ENCODE assay signal across 1 cellular context in the genomic region with DNA sequence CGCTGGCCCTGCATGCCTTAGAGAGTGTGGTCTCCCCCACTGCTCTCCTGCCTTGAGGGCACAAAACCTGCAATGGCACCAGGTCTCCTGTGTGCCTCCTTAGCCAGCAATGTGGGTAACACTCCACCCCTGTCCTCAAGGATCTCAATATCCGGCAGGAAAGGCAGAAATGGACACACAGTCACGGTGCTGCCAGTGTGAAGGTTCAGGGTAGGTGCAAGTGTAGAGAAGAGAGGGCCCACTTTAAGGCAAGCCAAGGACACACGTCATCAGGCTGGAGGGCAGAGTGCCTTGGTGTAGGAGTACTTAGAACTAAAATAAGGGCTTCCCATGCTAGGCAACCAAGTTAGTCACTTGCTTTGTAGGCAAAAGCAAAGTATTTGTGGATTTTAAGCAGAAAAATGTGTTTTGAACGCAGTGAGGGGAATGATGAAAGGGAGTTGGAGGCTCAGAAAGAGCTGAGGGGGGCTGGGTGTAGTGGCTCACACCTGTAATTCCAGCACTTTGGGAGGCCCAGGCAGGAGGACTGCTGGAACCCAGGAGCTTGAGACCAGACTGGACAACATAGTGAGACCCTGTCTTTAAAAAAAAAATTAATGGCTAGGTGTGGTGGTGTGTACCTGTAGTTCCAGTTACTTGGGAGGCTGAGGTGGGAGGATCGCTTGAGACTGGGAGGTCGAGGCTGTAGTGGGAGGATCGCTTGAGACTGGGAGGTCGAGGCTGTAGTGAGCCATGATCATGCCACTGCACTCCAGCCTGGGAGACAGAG.
TF ChIP-seq lines count a peak whose summit lies in the region.

No MANE protein-coding gene starts in this region.

TF ChIP-seq in K562, 482 proteins besides CTCF, POLR2A, EP300 and RAD21 (continues in another document):
- TF ChIP-seq MEF2A (IDR thresholded peaks at IDR 0.05; ENCODE audit: control insufficient read depth, low read depth, low read length) (no peak), NONO (IDR thresholded peaks at IDR 0.05; ENCODE audit: low read depth in 2 of 2, low read length in 1 of 2) (no peak), HDGF (IDR thresholded peaks at IDR 0.05) (no peak), NRF1 (conservative IDR thresholded peaks at IDR 0.05 in 1 of 2, IDR thresholded peaks at IDR 0.05 in 1 of 2) (no peak), ZNF311 (CRISPR knock-in tag; IDR thresholded peaks at IDR 0.05) (no peak), CBX1 (IDR thresholded peaks at IDR 0.05; ENCODE audit: low read depth) (no peak), HDAC6 (IDR thresholded peaks at IDR 0.05; ENCODE audit: low read depth, low read length) (no peak), TAL1 (IDR thresholded peaks at IDR 0.05) (no peak), U2AF2 (optimal IDR thresholded peaks at IDR 0.05; ENCODE audit: low read depth, low read length) (no peak), MYC (IDR thresholded peaks at IDR 0.05; ENCODE audit: low read depth, low read length) (no peak), MYC (CRISPR knock-in tag; IDR thresholded peaks at IDR 0.05; ENCODE audit: borderline replicate concordance, low read depth) (no peak), ZNF384 (IDR thresholded peaks at IDR 0.05; ENCODE audit: low read depth, low read length) (no peak), NR2C1 (IDR thresholded peaks at IDR 0.05) (no peak), NR2C1 (tag; IDR thresholded peaks at IDR 0.05) (peak; percentile 42), WHSC1 (IDR thresholded peaks at IDR 0.05; ENCODE audit: low read length) (peak; percentile 72), PHTF2 (CRISPR knock-in tag; IDR thresholded peaks at IDR 0.05) (no peak), ETV6 (IDR thresholded peaks at IDR 0.05; ENCODE audit: borderline replicate concordance in 1 of 2, low read depth in 2 of 2, low read length in 1 of 2) (no peak), ETV6 (CRISPR knock-in tag; IDR thresholded peaks at IDR 0.05; ENCODE audit: borderline replicate concordance) (no peak), CEBPB (tag; IDR thresholded peaks at IDR 0.05) (no peak), ZNF217 (CRISPR knock-in tag; IDR thresholded peaks at IDR 0.05) (no peak), OTX1 (CRISPR knock-in tag; IDR thresholded peaks at IDR 0.05) (no peak), SIN3B (IDR thresholded peaks at IDR 0.05; ENCODE audit: low read depth) (no peak), ZC3H4 (CRISPR knock-in tag; IDR thresholded peaks at IDR 0.05; ENCODE audit: borderline replicate concordance) (no peak), SRF (CRISPR knock-in tag; IDR thresholded peaks at IDR 0.05) (no peak), ZNF785 (CRISPR knock-in tag; IDR thresholded peaks at IDR 0.05) (no peak), LARP7 (IDR thresholded peaks at IDR 0.05) (no peak), ZNF584 (CRISPR knock-in tag; IDR thresholded peaks at IDR 0.05; ENCODE audit: low read depth) (no peak), ZNF121 (CRISPR knock-in tag; conservative IDR thresholded peaks at IDR 0.05) (peak; percentile 84), KDM1A (IDR thresholded peaks at IDR 0.05) (0 out of 4 replicates have a peak, but pooled peaks have one; percentile 10 to 11), MTA2 (IDR thresholded peaks at IDR 0.05; ENCODE audit: low read depth) (no peak), SP2 (IDR thresholded peaks at IDR 0.05; ENCODE audit: extremely low read depth, low read depth, low read length, poor library complexity, severe bottlenecking) (no peak), CBFB (CRISPR knock-in tag; IDR thresholded peaks at IDR 0.05) (no peak), HOXB6 (CRISPR knock-in tag; IDR thresholded peaks at IDR 0.05; ENCODE audit: borderline replicate concordance) (no peak), DIDO1 (tag; IDR thresholded peaks at IDR 0.05; ENCODE audit: low read depth) (no peak), NFIX (CRISPR knock-in tag; IDR thresholded peaks at IDR 0.05; ENCODE audit: low read depth) (no peak), BCOR (IDR thresholded peaks at IDR 0.05) (peak; percentile 82), TARDBP (IDR thresholded peaks at IDR 0.05) (no peak), NFE2 (IDR thresholded peaks at IDR 0.05; ENCODE audit: low read depth) (no peak), ZNF778 (CRISPR knock-in tag; IDR thresholded peaks at IDR 0.05) (no peak)
- TF ChIP-seq, protein P1, sequence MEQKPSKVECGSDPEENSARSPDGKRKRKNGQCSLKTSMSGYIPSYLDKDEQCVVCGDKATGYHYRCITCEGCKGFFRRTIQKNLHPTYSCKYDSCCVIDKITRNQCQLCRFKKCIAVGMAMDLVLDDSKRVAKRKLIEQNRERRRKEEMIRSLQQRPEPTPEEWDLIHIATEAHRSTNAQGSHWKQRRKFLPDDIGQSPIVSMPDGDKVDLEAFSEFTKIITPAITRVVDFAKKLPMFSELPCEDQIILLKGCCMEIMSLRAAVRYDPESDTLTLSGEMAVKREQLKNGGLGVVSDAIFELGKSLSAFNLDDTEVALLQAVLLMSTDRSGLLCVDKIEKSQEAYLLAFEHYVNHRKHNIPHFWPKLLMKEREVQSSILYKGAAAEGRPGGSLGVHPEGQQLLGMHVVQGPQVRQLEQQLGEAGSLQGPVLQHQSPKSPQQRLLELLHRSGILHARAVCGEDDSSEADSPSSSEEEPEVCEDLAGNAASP (IDR thresholded peaks at IDR 0.05): no peak
- TF ChIP-seq, protein P2, sequence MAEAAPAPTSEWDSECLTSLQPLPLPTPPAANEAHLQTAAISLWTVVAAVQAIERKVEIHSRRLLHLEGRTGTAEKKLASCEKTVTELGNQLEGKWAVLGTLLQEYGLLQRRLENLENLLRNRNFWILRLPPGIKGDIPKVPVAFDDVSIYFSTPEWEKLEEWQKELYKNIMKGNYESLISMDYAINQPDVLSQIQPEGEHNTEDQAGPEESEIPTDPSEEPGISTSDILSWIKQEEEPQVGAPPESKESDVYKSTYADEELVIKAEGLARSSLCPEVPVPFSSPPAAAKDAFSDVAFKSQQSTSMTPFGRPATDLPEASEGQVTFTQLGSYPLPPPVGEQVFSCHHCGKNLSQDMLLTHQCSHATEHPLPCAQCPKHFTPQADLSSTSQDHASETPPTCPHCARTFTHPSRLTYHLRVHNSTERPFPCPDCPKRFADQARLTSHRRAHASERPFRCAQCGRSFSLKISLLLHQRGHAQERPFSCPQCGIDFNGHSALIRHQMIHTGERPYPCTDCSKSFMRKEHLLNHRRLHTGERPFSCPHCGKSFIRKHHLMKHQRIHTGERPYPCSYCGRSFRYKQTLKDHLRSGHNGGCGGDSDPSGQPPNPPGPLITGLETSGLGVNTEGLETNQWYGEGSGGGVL (CRISPR knock-in tag; IDR thresholded peaks at IDR 0.05): no peak
- TF ChIP-seq, protein P3, sequence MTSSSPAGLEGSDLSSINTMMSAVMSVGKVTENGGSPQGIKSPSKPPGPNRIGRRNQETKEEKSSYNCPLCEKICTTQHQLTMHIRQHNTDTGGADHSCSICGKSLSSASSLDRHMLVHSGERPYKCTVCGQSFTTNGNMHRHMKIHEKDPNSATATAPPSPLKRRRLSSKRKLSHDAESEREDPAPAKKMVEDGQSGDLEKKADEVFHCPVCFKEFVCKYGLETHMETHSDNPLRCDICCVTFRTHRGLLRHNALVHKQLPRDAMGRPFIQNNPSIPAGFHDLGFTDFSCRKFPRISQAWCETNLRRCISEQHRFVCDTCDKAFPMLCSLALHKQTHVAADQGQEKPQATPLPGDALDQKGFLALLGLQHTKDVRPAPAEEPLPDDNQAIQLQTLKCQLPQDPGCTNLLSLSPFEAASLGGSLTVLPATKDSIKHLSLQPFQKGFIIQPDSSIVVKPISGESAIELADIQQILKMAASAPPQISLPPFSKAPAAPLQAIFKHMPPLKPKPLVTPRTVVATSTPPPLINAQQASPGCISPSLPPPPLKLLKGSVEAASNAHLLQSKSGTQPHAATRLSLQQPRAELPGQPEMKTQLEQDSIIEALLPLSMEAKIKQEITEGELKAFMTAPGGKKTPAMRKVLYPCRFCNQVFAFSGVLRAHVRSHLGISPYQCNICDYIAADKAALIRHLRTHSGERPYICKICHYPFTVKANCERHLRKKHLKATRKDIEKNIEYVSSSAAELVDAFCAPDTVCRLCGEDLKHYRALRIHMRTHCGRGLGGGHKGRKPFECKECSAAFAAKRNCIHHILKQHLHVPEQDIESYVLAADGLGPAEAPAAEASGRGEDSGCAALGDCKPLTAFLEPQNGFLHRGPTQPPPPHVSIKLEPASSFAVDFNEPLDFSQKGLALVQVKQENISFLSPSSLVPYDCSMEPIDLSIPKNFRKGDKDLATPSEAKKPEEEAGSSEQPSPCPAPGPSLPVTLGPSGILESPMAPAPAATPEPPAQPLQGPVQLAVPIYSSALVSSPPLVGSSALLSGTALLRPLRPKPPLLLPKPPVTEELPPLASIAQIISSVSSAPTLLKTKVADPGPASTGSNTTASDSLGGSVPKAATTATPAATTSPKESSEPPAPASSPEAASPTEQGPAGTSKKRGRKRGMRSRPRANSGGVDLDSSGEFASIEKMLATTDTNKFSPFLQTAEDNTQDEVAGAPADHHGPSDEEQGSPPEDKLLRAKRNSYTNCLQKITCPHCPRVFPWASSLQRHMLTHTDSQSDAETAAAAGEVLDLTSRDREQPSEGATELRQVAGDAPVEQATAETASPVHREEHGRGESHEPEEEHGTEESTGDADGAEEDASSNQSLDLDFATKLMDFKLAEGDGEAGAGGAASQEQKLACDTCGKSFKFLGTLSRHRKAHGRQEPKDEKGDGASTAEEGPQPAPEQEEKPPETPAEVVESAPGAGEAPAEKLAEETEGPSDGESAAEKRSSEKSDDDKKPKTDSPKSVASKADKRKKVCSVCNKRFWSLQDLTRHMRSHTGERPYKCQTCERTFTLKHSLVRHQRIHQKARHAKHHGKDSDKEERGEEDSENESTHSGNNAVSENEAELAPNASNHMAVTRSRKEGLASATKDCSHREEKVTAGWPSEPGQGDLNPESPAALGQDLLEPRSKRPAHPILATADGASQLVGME (CRISPR knock-in tag; IDR thresholded peaks at IDR 0.05): no peak
- TF ChIP-seq, protein P4, sequence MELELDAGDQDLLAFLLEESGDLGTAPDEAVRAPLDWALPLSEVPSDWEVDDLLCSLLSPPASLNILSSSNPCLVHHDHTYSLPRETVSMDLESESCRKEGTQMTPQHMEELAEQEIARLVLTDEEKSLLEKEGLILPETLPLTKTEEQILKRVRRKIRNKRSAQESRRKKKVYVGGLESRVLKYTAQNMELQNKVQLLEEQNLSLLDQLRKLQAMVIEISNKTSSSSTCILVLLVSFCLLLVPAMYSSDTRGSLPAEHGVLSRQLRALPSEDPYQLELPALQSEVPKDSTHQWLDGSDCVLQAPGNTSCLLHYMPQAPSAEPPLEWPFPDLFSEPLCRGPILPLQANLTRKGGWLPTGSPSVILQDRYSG (tag; conservative IDR thresholded peaks at IDR 0.05; ENCODE audit: low read depth): 0 out of 2 replicates have a peak, but pooled peaks have one; percentile 11
- TF ChIP-seq, protein P5, sequence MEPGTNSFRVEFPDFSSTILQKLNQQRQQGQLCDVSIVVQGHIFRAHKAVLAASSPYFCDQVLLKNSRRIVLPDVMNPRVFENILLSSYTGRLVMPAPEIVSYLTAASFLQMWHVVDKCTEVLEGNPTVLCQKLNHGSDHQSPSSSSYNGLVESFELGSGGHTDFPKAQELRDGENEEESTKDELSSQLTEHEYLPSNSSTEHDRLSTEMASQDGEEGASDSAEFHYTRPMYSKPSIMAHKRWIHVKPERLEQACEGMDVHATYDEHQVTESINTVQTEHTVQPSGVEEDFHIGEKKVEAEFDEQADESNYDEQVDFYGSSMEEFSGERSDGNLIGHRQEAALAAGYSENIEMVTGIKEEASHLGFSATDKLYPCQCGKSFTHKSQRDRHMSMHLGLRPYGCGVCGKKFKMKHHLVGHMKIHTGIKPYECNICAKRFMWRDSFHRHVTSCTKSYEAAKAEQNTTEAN (CRISPR knock-in tag; IDR thresholded peaks at IDR 0.05): no peak
- TF ChIP-seq, protein P6, sequence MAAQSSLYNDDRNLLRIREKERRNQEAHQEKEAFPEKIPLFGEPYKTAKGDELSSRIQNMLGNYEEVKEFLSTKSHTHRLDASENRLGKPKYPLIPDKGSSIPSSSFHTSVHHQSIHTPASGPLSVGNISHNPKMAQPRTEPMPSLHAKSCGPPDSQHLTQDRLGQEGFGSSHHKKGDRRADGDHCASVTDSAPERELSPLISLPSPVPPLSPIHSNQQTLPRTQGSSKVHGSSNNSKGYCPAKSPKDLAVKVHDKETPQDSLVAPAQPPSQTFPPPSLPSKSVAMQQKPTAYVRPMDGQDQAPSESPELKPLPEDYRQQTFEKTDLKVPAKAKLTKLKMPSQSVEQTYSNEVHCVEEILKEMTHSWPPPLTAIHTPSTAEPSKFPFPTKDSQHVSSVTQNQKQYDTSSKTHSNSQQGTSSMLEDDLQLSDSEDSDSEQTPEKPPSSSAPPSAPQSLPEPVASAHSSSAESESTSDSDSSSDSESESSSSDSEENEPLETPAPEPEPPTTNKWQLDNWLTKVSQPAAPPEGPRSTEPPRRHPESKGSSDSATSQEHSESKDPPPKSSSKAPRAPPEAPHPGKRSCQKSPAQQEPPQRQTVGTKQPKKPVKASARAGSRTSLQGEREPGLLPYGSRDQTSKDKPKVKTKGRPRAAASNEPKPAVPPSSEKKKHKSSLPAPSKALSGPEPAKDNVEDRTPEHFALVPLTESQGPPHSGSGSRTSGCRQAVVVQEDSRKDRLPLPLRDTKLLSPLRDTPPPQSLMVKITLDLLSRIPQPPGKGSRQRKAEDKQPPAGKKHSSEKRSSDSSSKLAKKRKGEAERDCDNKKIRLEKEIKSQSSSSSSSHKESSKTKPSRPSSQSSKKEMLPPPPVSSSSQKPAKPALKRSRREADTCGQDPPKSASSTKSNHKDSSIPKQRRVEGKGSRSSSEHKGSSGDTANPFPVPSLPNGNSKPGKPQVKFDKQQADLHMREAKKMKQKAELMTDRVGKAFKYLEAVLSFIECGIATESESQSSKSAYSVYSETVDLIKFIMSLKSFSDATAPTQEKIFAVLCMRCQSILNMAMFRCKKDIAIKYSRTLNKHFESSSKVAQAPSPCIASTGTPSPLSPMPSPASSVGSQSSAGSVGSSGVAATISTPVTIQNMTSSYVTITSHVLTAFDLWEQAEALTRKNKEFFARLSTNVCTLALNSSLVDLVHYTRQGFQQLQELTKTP (IDR thresholded peaks at IDR 0.05; ENCODE audit: low read depth in 1 of 2, partially characterized antibody in 2 of 2): no peak
- TF ChIP-seq, protein P7, sequence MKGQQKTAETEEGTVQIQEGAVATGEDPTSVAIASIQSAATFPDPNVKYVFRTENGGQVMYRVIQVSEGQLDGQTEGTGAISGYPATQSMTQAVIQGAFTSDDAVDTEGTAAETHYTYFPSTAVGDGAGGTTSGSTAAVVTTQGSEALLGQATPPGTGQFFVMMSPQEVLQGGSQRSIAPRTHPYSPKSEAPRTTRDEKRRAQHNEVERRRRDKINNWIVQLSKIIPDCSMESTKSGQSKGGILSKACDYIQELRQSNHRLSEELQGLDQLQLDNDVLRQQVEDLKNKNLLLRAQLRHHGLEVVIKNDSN (CRISPR knock-in tag; IDR thresholded peaks at IDR 0.05): no peak
- TF ChIP-seq, protein P8, sequence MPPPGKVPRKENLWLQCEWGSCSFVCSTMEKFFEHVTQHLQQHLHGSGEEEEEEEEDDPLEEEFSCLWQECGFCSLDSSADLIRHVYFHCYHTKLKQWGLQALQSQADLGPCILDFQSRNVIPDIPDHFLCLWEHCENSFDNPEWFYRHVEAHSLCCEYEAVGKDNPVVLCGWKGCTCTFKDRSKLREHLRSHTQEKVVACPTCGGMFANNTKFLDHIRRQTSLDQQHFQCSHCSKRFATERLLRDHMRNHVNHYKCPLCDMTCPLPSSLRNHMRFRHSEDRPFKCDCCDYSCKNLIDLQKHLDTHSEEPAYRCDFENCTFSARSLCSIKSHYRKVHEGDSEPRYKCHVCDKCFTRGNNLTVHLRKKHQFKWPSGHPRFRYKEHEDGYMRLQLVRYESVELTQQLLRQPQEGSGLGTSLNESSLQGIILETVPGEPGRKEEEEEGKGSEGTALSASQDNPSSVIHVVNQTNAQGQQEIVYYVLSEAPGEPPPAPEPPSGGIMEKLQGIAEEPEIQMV (tag; conservative IDR thresholded peaks at IDR 0.05; ENCODE audit: low read depth): no peak
